ENCODE assay signal across 2 cellular contexts in the genomic region with DNA sequence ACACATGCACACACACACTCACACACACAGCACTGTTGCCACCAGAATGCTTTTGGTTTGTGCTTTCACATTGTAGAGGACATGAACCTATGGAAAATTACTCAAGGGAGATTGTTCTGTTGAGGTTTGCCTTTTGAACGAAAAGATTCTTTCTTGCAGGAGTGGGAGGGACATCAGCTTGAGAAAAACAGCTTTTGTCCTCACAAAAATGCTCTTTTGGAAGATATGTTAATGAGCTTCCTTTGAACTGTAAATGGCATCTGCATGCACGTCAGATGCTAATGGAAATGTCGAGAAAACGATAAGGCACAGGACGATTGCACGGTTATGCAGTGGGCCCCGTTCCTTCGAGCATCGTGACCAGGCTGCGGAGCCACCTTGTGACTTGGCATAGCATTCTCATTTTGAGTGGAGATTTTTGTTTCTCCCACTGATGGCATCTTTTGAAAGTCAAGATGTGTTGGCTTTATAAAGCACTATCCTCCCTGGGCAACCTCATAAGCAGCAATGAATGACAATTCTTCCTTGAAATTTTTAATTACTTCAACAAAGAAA.
TF ChIP-seq lines count a peak whose summit lies in the region.

No MANE protein-coding gene starts in this region.

TF ChIP-seq in A549, 52 proteins besides CTCF, POLR2A, EP300 and RAD21 (continued from another document):
- TF ChIP-seq, protein P1, sequence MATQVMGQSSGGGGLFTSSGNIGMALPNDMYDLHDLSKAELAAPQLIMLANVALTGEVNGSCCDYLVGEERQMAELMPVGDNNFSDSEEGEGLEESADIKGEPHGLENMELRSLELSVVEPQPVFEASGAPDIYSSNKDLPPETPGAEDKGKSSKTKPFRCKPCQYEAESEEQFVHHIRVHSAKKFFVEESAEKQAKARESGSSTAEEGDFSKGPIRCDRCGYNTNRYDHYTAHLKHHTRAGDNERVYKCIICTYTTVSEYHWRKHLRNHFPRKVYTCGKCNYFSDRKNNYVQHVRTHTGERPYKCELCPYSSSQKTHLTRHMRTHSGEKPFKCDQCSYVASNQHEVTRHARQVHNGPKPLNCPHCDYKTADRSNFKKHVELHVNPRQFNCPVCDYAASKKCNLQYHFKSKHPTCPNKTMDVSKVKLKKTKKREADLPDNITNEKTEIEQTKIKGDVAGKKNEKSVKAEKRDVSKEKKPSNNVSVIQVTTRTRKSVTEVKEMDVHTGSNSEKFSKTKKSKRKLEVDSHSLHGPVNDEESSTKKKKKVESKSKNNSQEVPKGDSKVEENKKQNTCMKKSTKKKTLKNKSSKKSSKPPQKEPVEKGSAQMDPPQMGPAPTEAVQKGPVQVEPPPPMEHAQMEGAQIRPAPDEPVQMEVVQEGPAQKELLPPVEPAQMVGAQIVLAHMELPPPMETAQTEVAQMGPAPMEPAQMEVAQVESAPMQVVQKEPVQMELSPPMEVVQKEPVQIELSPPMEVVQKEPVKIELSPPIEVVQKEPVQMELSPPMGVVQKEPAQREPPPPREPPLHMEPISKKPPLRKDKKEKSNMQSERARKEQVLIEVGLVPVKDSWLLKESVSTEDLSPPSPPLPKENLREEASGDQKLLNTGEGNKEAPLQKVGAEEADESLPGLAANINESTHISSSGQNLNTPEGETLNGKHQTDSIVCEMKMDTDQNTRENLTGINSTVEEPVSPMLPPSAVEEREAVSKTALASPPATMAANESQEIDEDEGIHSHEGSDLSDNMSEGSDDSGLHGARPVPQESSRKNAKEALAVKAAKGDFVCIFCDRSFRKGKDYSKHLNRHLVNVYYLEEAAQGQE (IDR thresholded peaks at IDR 0.05): no peak
- TF ChIP-seq BHLHE40 (IDR thresholded peaks at IDR 0.05; ENCODE audit: low read depth, low read length) (no peak), RARB (CRISPR knock-in tag; IDR thresholded peaks at IDR 0.05) (no peak), CBX8 (IDR thresholded peaks at IDR 0.05) (no peak), HOXB5 (CRISPR knock-in tag; IDR thresholded peaks at IDR 0.05) (no peak), HOXB13 (CRISPR knock-in tag; IDR thresholded peaks at IDR 0.05; ENCODE audit: low read depth) (no peak), KDM1A (IDR thresholded peaks at IDR 0.05; ENCODE audit: low read depth) (no peak), FOSB (CRISPR knock-in tag; IDR thresholded peaks at IDR 0.05) (no peak), MAZ (IDR thresholded peaks at IDR 0.05; ENCODE audit: borderline replicate concordance, low read depth, low read length) (no peak), KDM5A (IDR thresholded peaks at IDR 0.05) (no peak)
- TF ChIP-seq, protein P2, sequence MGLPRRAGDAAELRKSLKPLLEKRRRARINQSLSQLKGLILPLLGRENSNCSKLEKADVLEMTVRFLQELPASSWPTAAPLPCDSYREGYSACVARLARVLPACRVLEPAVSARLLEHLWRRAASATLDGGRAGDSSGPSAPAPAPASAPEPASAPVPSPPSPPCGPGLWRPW (IDR thresholded peaks at IDR 0.05): no peak
- TF ChIP-seq, protein P3, sequence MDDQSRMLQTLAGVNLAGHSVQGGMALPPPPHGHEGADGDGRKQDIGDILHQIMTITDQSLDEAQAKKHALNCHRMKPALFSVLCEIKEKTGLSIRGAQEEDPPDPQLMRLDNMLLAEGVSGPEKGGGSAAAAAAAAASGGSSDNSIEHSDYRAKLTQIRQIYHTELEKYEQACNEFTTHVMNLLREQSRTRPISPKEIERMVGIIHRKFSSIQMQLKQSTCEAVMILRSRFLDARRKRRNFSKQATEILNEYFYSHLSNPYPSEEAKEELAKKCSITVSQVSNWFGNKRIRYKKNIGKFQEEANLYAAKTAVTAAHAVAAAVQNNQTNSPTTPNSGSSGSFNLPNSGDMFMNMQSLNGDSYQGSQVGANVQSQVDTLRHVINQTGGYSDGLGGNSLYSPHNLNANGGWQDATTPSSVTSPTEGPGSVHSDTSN (IDR thresholded peaks at IDR 0.05): no peak
- TF ChIP-seq, protein P4, sequence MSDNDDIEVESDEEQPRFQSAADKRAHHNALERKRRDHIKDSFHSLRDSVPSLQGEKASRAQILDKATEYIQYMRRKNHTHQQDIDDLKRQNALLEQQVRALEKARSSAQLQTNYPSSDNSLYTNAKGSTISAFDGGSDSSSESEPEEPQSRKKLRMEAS (IDR thresholded peaks at IDR 0.05): no peak
- TF ChIP-seq, protein P5, sequence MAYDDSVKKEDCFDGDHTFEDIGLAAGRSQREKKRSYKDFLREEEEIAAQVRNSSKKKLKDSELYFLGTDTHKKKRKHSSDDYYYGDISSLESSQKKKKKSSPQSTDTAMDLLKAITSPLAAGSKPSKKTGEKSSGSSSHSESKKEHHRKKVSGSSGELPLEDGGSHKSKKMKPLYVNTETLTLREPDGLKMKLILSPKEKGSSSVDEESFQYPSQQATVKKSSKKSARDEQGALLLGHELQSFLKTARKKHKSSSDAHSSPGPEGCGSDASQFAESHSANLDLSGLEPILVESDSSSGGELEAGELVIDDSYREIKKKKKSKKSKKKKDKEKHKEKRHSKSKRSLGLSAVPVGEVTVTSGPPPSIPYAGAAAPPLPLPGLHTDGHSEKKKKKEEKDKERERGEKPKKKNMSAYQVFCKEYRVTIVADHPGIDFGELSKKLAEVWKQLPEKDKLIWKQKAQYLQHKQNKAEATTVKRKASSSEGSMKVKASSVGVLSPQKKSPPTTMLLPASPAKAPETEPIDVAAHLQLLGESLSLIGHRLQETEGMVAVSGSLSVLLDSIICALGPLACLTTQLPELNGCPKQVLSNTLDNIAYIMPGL (CRISPR knock-in tag; IDR thresholded peaks at IDR 0.05; ENCODE audit: borderline replicate concordance): no peak

TF ChIP-seq in H1, 55 proteins besides CTCF, POLR2A, EP300 and RAD21 (continued from another document):
- TF ChIP-seq SIN3A (conservative IDR thresholded peaks at IDR 0.05 in 1 of 2, IDR thresholded peaks at IDR 0.05 in 1 of 2; ENCODE audit: low read depth in 1 of 2, low read length in 2 of 2) (no peak), RNF2 (IDR thresholded peaks at IDR 0.05; ENCODE audit: borderline replicate concordance, low read depth, low read length, missing control alignments, poor library complexity, severe bottlenecking) (no peak), POU5F1 (IDR thresholded peaks at IDR 0.05; ENCODE audit: low read depth, low read length) (no peak), BACH1 (IDR thresholded peaks at IDR 0.05; ENCODE audit: low read length) (no peak), HDAC2 (IDR thresholded peaks at IDR 0.05; ENCODE audit: borderline replicate concordance in 1 of 2, low read depth in 2 of 2, low read length in 2 of 2) (no peak), MAFK (IDR thresholded peaks at IDR 0.05; ENCODE audit: low read depth, low read length) (no peak), TAF1 (IDR thresholded peaks at IDR 0.05; ENCODE audit: low read depth, low read length) (no peak), ZNF274 (IDR thresholded peaks at IDR 0.05; ENCODE audit: borderline replicate concordance, extremely low read depth, low read length) (no peak), HDAC6 (IDR thresholded peaks at IDR 0.05; ENCODE audit: low read depth, low read length) (no peak), GABPA (IDR thresholded peaks at IDR 0.05; ENCODE audit: borderline replicate concordance, insufficient read depth, low read length) (no peak)
- TF ChIP-seq, protein P6, sequence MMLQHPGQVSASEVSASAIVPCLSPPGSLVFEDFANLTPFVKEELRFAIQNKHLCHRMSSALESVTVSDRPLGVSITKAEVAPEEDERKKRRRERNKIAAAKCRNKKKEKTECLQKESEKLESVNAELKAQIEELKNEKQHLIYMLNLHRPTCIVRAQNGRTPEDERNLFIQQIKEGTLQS (IDR thresholded peaks at IDR 0.05; ENCODE audit: insufficient read depth, low read depth, low read length): no peak
TF ChIP-seq in H1: peak in this region for 0.
